2 cellular contexts compared by ENCODE assay signal in the genomic region with DNA sequence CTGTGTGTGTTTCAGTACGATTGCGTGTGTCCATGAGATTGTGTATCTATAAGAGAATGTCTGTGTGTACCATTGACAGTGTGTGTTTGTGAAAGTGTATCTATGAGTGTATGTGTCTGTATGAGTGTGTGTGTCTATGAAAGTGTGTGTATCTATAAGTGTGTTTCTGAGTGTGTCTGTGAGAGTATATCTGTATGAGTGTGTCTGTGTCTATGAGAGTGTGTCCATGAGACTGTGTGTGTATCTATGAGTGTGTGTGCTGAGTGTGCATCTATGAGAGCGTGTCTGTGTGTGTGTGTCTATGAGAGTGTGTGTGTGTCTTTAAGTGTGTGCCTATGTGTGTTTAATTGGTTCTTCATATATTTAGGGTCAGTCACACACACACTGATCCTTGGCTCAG.
TF ChIP-seq lines count a peak whose summit lies in the region.

No MANE protein-coding gene starts in this region.

TF ChIP-seq in IMR-90, 13 proteins besides CTCF, POLR2A, EP300 and RAD21:
- no peak for TF ChIP-seq CHD1 (IDR thresholded peaks at IDR 0.05; ENCODE audit: low read depth, low read length)
- TF ChIP-seq RFX5 (IDR thresholded peaks at IDR 0.05; ENCODE audit: low read depth, low read length), result no peak
- no peak for TF ChIP-seq BHLHE40 (IDR thresholded peaks at IDR 0.05; ENCODE audit: low read depth, low read length)
- no peak for TF ChIP-seq RCOR1 (IDR thresholded peaks at IDR 0.05; ENCODE audit: insufficient replicate concordance, low read length)
- no peak for TF ChIP-seq MAFK (IDR thresholded peaks at IDR 0.05; ENCODE audit: low read depth, low read length)
- TF ChIP-seq, protein P1, sequence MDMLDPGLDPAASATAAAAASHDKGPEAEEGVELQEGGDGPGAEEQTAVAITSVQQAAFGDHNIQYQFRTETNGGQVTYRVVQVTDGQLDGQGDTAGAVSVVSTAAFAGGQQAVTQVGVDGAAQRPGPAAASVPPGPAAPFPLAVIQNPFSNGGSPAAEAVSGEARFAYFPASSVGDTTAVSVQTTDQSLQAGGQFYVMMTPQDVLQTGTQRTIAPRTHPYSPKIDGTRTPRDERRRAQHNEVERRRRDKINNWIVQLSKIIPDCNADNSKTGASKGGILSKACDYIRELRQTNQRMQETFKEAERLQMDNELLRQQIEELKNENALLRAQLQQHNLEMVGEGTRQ (IDR thresholded peaks at IDR 0.05; ENCODE audit: low read depth, low read length), result no peak
- no peak for TF ChIP-seq SMC3 (IDR thresholded peaks at IDR 0.05; ENCODE audit: low read depth, low read length)
- no peak for TF ChIP-seq NFE2L2 (IDR thresholded peaks at IDR 0.05; ENCODE audit: low read depth, low read length)
- TF ChIP-seq CEBPB (IDR thresholded peaks at IDR 0.05; ENCODE audit: low read depth, low read length), result no peak
- TF ChIP-seq, protein P2, sequence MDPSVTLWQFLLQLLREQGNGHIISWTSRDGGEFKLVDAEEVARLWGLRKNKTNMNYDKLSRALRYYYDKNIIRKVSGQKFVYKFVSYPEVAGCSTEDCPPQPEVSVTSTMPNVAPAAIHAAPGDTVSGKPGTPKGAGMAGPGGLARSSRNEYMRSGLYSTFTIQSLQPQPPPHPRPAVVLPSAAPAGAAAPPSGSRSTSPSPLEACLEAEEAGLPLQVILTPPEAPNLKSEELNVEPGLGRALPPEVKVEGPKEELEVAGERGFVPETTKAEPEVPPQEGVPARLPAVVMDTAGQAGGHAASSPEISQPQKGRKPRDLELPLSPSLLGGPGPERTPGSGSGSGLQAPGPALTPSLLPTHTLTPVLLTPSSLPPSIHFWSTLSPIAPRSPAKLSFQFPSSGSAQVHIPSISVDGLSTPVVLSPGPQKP (IDR thresholded peaks at IDR 0.05; ENCODE audit: borderline replicate concordance, low read depth, low read length), result no peak
- no peak for TF ChIP-seq MXI1 (IDR thresholded peaks at IDR 0.05; ENCODE audit: borderline replicate concordance, low read depth, low read length)
- no peak for TF ChIP-seq FOS (IDR thresholded peaks at IDR 0.05; ENCODE audit: low read depth, low read length)
- TF ChIP-seq MAZ (IDR thresholded peaks at IDR 0.05; ENCODE audit: borderline replicate concordance, low read depth, low read length), result no peak
TF ChIP-seq in IMR-90: peak in this region for 0.

TF ChIP-seq in K562, 482 proteins besides CTCF, POLR2A, EP300 and RAD21:
- peak; percentile 33; the same call in 1 of the 2 replicates for TF ChIP-seq ZNF316 (IDR thresholded peaks at IDR 0.05)
- no peak for TF ChIP-seq MIER1 (IDR thresholded peaks at IDR 0.05; ENCODE audit: low read depth)
- TF ChIP-seq BACH1 (tag; IDR thresholded peaks at IDR 0.05), result no peak
- TF ChIP-seq, protein P3, sequence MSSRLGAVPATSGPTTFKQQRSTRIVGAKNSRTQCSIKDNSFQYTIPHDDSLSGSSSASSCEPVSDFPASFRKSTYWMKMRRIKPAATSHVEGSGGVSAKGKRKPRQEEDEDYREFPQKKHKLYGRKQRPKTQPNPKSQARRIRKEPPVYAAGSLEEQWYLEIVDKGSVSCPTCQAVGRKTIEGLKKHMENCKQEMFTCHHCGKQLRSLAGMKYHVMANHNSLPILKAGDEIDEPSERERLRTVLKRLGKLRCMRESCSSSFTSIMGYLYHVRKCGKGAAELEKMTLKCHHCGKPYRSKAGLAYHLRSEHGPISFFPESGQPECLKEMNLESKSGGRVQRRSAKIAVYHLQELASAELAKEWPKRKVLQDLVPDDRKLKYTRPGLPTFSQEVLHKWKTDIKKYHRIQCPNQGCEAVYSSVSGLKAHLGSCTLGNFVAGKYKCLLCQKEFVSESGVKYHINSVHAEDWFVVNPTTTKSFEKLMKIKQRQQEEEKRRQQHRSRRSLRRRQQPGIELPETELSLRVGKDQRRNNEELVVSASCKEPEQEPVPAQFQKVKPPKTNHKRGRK (tag; IDR thresholded peaks at IDR 0.05), result no peak
- TF ChIP-seq KAT8 (IDR thresholded peaks at IDR 0.05; ENCODE audit: low read depth), result no peak
- no peak for TF ChIP-seq ZNF785 (CRISPR knock-in tag; IDR thresholded peaks at IDR 0.05)
- no peak for TF ChIP-seq ZFP1 (CRISPR knock-in tag; IDR thresholded peaks at IDR 0.05)
